8 cellular contexts compared by ENCODE assay signal in genomic region chrX:15749642-15750610, GRCh38. TPM values are rescaled to one million over a fixed set of nuclear protein-coding genes. Genes with fewer than 3 reads are reported as not detected.
A peak's percentile ranks its signal among the peaks of the same experiment; 100 is the strongest.
DNase-seq lines count a peak whose midpoint lies in the region; ATAC-seq, FAIRE-seq and TF ChIP-seq lines count a peak whose summit lies in the region.

No MANE protein-coding gene starts in this region.

- no peak overlapping the region for H2AFZ ChIP-seq in HepG2 (ENCODE audit: low read length)

- H4K20me1 ChIP-seq in HepG2 (ENCODE audit: insufficient read depth, low read length), result no peaks in the 10 kb centered on the region

- no peak for DNase-seq in right lobe of liver
- no peak for DNase-seq in HepG2 (ENCODE audit: low spot score)
- DNase-seq in right atrium auricular region (ENCODE audit: low spot score), result peak; percentile 64
- peak; percentile 58 to 68 for DNase-seq in tibial artery
- DNase-seq in kidney glomerular epithelial cell (lab: John Stamatoyannopoulos, UW), result no peak

- peak; percentile 33 to 49 (median 40) for ATAC-seq in right lobe of liver
- ATAC-seq in HepG2, result no peak
- ATAC-seq in HG03139 (IDR thresholded peaks at IDR 0.05; ENCODE audit: unreplicated experiment), result peak; percentile 84
- ATAC-seq in GM19324 (IDR thresholded peaks at IDR 0.05; ENCODE audit: low FRiP score, unreplicated experiment), result no peak

- H3K27me3 ChIP-seq in right lobe of liver (no peaks in the 10 kb centered on the region), HepG2 (ENCODE audit: control insufficient read depth in 1 of 2, insufficient read depth in 2 of 2, low read length in 2 of 2) (no peaks in the 10 kb centered on the region), right atrium auricular region (no peaks in the 10 kb centered on the region), tibial artery (no peaks in the 10 kb centered on the region)

- no peak for TF ChIP-seq RAD21 in HepG2 (CRISPR knock-in tag; IDR thresholded peaks at IDR 0.05)

- intact Hi-C loops in right lobe of liver (cut with DNase I) (no loop called here), HepG2 (cut with micrococcal nuclease; ENCODE audit: unreplicated experiment) (no loop called here), tibial artery (cut with DNase I; ENCODE audit: low total_unique reads) (no loop called here)

- TF ChIP-seq CTCF in right lobe of liver (IDR thresholded peaks at IDR 0.05) (no peak), HepG2 (CRISPR knock-in tag; IDR thresholded peaks at IDR 0.05) (no peak), VCaP (conservative IDR thresholded peaks at IDR 0.05) (no peak), right atrium auricular region (IDR thresholded peaks at IDR 0.05) (no peak), tibial artery (IDR thresholded peaks at IDR 0.05) (no peak)

- H3K4me1 ChIP-seq in right lobe of liver (no peaks in the 10 kb centered on the region), HepG2 (ENCODE audit: insufficient read depth, low read length) (peaks cover under 1% of the 10 kb centered on the region; the same call in 1 of the 2 replicates), right atrium auricular region (peaks cover 0 to 16% of the 10 kb centered on the region in 2 donors), tibial artery (peaks cover 0 to 33% (median 9%) of the 10 kb centered on the region in 4 donors)

- peak overlapping the region; percentile 14 to 45 (median 18) for H3K27ac ChIP-seq in right lobe of liver
- no peak overlapping the region for H3K27ac ChIP-seq in HepG2 (ENCODE audit: extremely low read length, insufficient read depth, low read length)
- peak overlapping the region; percentile 88 for H3K27ac ChIP-seq in VCaP
- H3K27ac ChIP-seq in right atrium auricular region, result peak overlapping the region; percentile 75 to 76
- H3K27ac ChIP-seq in tibial artery, result peak overlapping the region; percentile 78 to 80

- TF ChIP-seq EP300 in HepG2 (IDR thresholded peaks at IDR 0.05; ENCODE audit: low read depth in 2 of 2, low read length in 2 of 2) (no peak), HepG2 (CRISPR knock-in tag; IDR thresholded peaks at IDR 0.05; ENCODE audit: borderline replicate concordance) (no peak)

- no peaks in the 10 kb centered on the region for H3K79me2 ChIP-seq in HepG2 (ENCODE audit: insufficient read depth, low read length)

- POLR2A ChIA-PET in HepG2 (lab: Yijun Ruan, JAX), result no interaction called here

- FAIRE-seq in HepG2 (lab: Jason Lieb, UNC), result no peak

- CTCF ChIA-PET in HepG2 (lab: Yijun Ruan, JAX; ENCODE audit: low intra/inter-chr PET ratio, low total read pairs), result no interaction called here

- no peak for TF ChIP-seq POLR2A in right lobe of liver (IDR thresholded peaks at IDR 0.05)
- no peak for TF ChIP-seq POLR2A in HepG2 (IDR thresholded peaks at IDR 0.05; ENCODE audit: insufficient read depth in 1 of 2, low read depth in 2 of 2, low read length in 2 of 2)

- no peak overlapping the region for H3K4me3 ChIP-seq in right lobe of liver
- H3K4me3 ChIP-seq in HepG2 (replicated peaks in 1 of 3; ENCODE audit: insufficient read depth in 1 of 3, low read depth in 2 of 3, low read length in 3 of 3), result no peak overlapping the region
- H3K4me3 ChIP-seq in right atrium auricular region, result no peak overlapping the region
- H3K4me3 ChIP-seq in tibial artery, result peak overlapping the region in 1 of 2 donors; percentile 16

- BruUV-seq in HepG2 (replicated peaks; lab: Mats Ljungman, UMichigan), result no TSS peak

- H3K36me3 ChIP-seq in right lobe of liver (no peaks in the 10 kb centered on the region), HepG2 (replicated peaks in 1 of 2; ENCODE audit: control insufficient read depth in 1 of 2, insufficient read depth in 2 of 2, low read length in 2 of 2) (no peaks in the 10 kb centered on the region), right atrium auricular region (no peaks in the 10 kb centered on the region), tibial artery (no peaks in the 10 kb centered on the region)

- H3K4me2 ChIP-seq in HepG2 (ENCODE audit: low read depth, low read length), result no peak overlapping the region

- 55% methylated on average over 7 of the region's 7 CpGs for WGBS in right lobe of liver (ENCODE audit: insufficient coverage, low coverage, low lambda C conversion rate, missing lambda C conversion rate)
- WGBS in HepG2 (ENCODE audit: low lambda C conversion rate), result 100% methylated on average over 7 of the region's 7 CpGs

- H3K9me3 ChIP-seq in right lobe of liver (no peaks in the 10 kb centered on the region), HepG2 (ENCODE audit: low read length) (no peaks in the 10 kb centered on the region), right atrium auricular region (no peaks in the 10 kb centered on the region), tibial artery (no peaks in the 10 kb centered on the region)

- in situ Hi-C loops in HepG2 (cut with HindIII; ENCODE audit: extremely low pct_ligation_motif_present, low pct_unique_long_range_greater_than_20kb), result no loop called here

- no peak overlapping the region for H3K9ac ChIP-seq in HepG2 (ENCODE audit: insufficient read depth, low read depth, low read length)

TF ChIP-seq in HepG2, 621 proteins besides CTCF, POLR2A, EP300 and RAD21:
- TF ChIP-seq ZNF367 (CRISPR knock-in tag; IDR thresholded peaks at IDR 0.05; ENCODE audit: borderline replicate concordance), result no peak
- no peak for TF ChIP-seq MED8 (CRISPR knock-in tag; IDR thresholded peaks at IDR 0.05; ENCODE audit: insufficient replicate concordance)
TF ChIP-seq in HepG2: peak in this region for 0.

RNA-seq across cellular contexts. Expression of gene CA5B, which starts 11.9 kb away (rescaled TPM):
- total RNA-seq in right lobe of liver (1 to 10 TPM; 1.5 to 4.3 (median 2.8) TPM), HepG2 (2016; rRNA removed; fragmentation: Illumina TruSeq; extraction: Trizol) (1.7 and 2.3 TPM in 2 replicates), right atrium auricular region (1 to 10 TPM; 6.4 to 8.6 TPM)
- 1.3 and 2.4 TPM in 2 replicates for total RNA-seq in HepG2 (2016; cell fraction: cytosol; rRNA removed; fragmentation: Illumina TruSeq; extraction: Trizol; ENCODE audit: low read depth)
- 1.6 and 3.5 TPM in 2 replicates for total RNA-seq in HepG2 (2016; cell fraction: insoluble cytoplasmic fraction; rRNA removed; fragmentation: Illumina TruSeq; extraction: Trizol)
- total RNA-seq in HepG2 (2016; cell fraction: membrane; rRNA removed; fragmentation: Illumina TruSeq; extraction: Trizol), result 1.3 and 2.4 TPM in 2 replicates
- 5.5 and 5.6 TPM in 2 replicates for total RNA-seq in HepG2 (2016; cell fraction: nucleus; rRNA removed; fragmentation: Illumina TruSeq; extraction: Trizol)
- 1.8 and 2.2 TPM in 2 replicates for polyA plus RNA-seq in HepG2 (2011; rRNA removed)
- polyA plus RNA-seq in HepG2 (2011; cell fraction: cytosol; rRNA removed), result 1.2 and 1.8 TPM in 2 replicates
- polyA plus RNA-seq in HepG2 (2011; cell fraction: nucleus; rRNA removed), result 3.3 and 4.2 TPM in 2 replicates
- polyA plus RNA-seq in HepG2 (2012), result 0.89 and 1.7 TPM in 2 replicates
- polyA plus RNA-seq in HepG2 (2016; cell fraction: cytosol; fragmentation: Illumina TruSeq; extraction: Trizol; ENCODE audit: low read depth), result 0.38 and 0.59 TPM in 2 replicates
- 1.3 and 1.9 TPM in 2 replicates for polyA plus RNA-seq in HepG2 (2016; cell fraction: insoluble cytoplasmic fraction; fragmentation: Illumina TruSeq; extraction: Trizol; ENCODE audit: low read depth)
- 0.49 and 1.0 TPM in 2 replicates for polyA plus RNA-seq in HepG2 (2016; cell fraction: membrane; fragmentation: Illumina TruSeq; extraction: Trizol; ENCODE audit: low read depth)
- 6.4 and 6.6 TPM in 2 replicates for polyA plus RNA-seq in HepG2 (2016; cell fraction: nucleus; fragmentation: Illumina TruSeq; extraction: Trizol; ENCODE audit: insufficient read depth, low read depth)
- polyA minus RNA-seq in HepG2 (2011; rRNA and poly(A)+ RNA removed; ENCODE audit: low replicate concordance), result 5.5 and 9.5 TPM in 2 replicates
- 0.44 and 1.2 TPM in 2 replicates for polyA minus RNA-seq in HepG2 (2011; cell fraction: cytosol; rRNA and poly(A)+ RNA removed)
- polyA minus RNA-seq in HepG2 (2011; cell fraction: nucleus; rRNA and poly(A)+ RNA removed), result 12.1 and 12.4 TPM in 2 replicates

RNA-seq across cellular contexts. Expression of gene ZRSR2, which starts 40.4 kb away (rescaled TPM):
- total RNA-seq in right lobe of liver, result 1 to 10 TPM in 5 of 6 experiments, under 1 TPM in 1; 0.81 to 3.6 (median 3.2) TPM
- 3.6 and 4.9 TPM in 2 replicates for total RNA-seq in HepG2 (2016; rRNA removed; fragmentation: Illumina TruSeq; extraction: Trizol)
- 0.71 and 0.97 TPM in 2 replicates for total RNA-seq in HepG2 (2016; cell fraction: cytosol; rRNA removed; fragmentation: Illumina TruSeq; extraction: Trizol; ENCODE audit: low read depth)
- total RNA-seq in HepG2 (2016; cell fraction: insoluble cytoplasmic fraction; rRNA removed; fragmentation: Illumina TruSeq; extraction: Trizol), result 3.3 and 5.0 TPM in 2 replicates
- total RNA-seq in HepG2 (2016; cell fraction: membrane; rRNA removed; fragmentation: Illumina TruSeq; extraction: Trizol), result 1.4 and 2.2 TPM in 2 replicates
- 4.4 and 4.8 TPM in 2 replicates for total RNA-seq in HepG2 (2016; cell fraction: nucleus; rRNA removed; fragmentation: Illumina TruSeq; extraction: Trizol)
- 2.8 and 3.6 TPM in 2 replicates for polyA plus RNA-seq in HepG2 (2011; rRNA removed)
- polyA plus RNA-seq in HepG2 (2011; cell fraction: cytosol; rRNA removed), result 1.8 and 2.3 TPM in 2 replicates
- 2.9 and 3.8 TPM in 2 replicates for polyA plus RNA-seq in HepG2 (2011; cell fraction: nucleus; rRNA removed)
- polyA plus RNA-seq in HepG2 (2012), result 4.6 and 4.8 TPM in 2 replicates
- 1.7 TPM in 2 replicates for polyA plus RNA-seq in HepG2 (2016; cell fraction: cytosol; fragmentation: Illumina TruSeq; extraction: Trizol; ENCODE audit: low read depth)
- 6.2 and 6.8 TPM in 2 replicates for polyA plus RNA-seq in HepG2 (2016; cell fraction: insoluble cytoplasmic fraction; fragmentation: Illumina TruSeq; extraction: Trizol; ENCODE audit: low read depth)
- 2.0 and 2.6 TPM in 2 replicates for polyA plus RNA-seq in HepG2 (2016; cell fraction: membrane; fragmentation: Illumina TruSeq; extraction: Trizol; ENCODE audit: low read depth)
- polyA plus RNA-seq in HepG2 (2016; cell fraction: nucleus; fragmentation: Illumina TruSeq; extraction: Trizol; ENCODE audit: insufficient read depth, low read depth), result 12.9 and 14.2 TPM in 2 replicates
- polyA minus RNA-seq in HepG2 (2011; rRNA and poly(A)+ RNA removed; ENCODE audit: low replicate concordance), result 0.12 and 2.1 TPM in 2 replicates
- polyA minus RNA-seq in HepG2 (2011; cell fraction: cytosol; rRNA and poly(A)+ RNA removed), result 0.79 TPM in 1 of 2 replicates, not detected in the other
- 2.4 and 4.2 TPM in 2 replicates for polyA minus RNA-seq in HepG2 (2011; cell fraction: nucleus; rRNA and poly(A)+ RNA removed)
- 1 to 10 TPM; 4.0 to 6.1 TPM for total RNA-seq in right atrium auricular region

Comparison
In these comparisons a context has a peak if more than half of its experiments do, and no peak if none do; other contexts are left out.
1. ATAC-seq: peak in right lobe of liver (4 of 4) and HG03139 (single experiment); none in HepG2 (single experiment) and GM19324 (single experiment).
2. DNase-seq: peak in right atrium auricular region (single experiment) and tibial artery (2 of 2); none in right lobe of liver (0 of 3), HepG2 (single experiment) and kidney glomerular epithelial cell (single experiment).